12 cellular contexts compared by ENCODE assay signal in genomic region chr11:65401803-65402248, GRCh38. TPM values are rescaled to one million over a fixed set of nuclear protein-coding genes. Genes with fewer than 3 reads are reported as not detected.
"Had no signal": no experiment of that assay in that cellular context is flagged by ENCODE, and none has a peak within 500 bp of the region (broad histone marks: within the 10 kb centered on the region; RNA-seq: fewer than 3 reads in every experiment).

No MANE protein-coding gene starts in this region.

- H3K4me1 ChIP-seq: tibial artery had no signal

- H3K36me3 Mint-ChIP-seq: activated naive CD8-positive, alpha-beta T cell had no signal

- H3K27ac ChIP-seq: left lung, tibial artery had no signal

- H3K27me3 Mint-ChIP-seq: activated naive CD8-positive, alpha-beta T cell had no signal

- H3K9me3 ChIP-seq: left lung, tibial artery had no signal

- ATAC-seq: left lung had no signal

- DNase-seq: activated CD4-positive, alpha-beta T cell treated with anti-CD3 and anti-CD28 coated beads for 48 hours; activated CD8-positive, alpha-beta memory T cell treated with anti-CD3 and anti-CD28 coated beads for 24 hours; amygdala; foreskin melanocyte; islet precursor cell; left lung; retina; stimulated activated CD4-positive, alpha-beta T cell treated with anti-CD3 and anti-CD28 coated beads, Interleukin-4, amount 100 ng/mL, for 4 hours; tibial artery had no signal

- H3K4me3 Mint-ChIP-seq: activated naive CD8-positive, alpha-beta T cell; T-helper 1 cell treated with Interleukin-12 subunit alpha and Interleukin-12 subunit beta and Interleukin-4 antibody, amounts not matched to agents 30 μg/mL and 1 μg/mL, for 36 hours had no signal

- H3K4me3 ChIP-seq: left lung, tibial artery had no signal

- H3K27me3 ChIP-seq: left lung, tibial artery had no signal

- H3K9me3 Mint-ChIP-seq: T-helper 1 cell treated with Interleukin-12 subunit alpha and Interleukin-12 subunit beta and Interleukin-4 antibody, amounts not matched to agents 30 μg/mL and 1 μg/mL, for 36 hours had no signal

- H3K27ac Mint-ChIP-seq: activated naive CD8-positive, alpha-beta T cell; T-helper 1 cell treated with Interleukin-12 subunit alpha and Interleukin-12 subunit beta and Interleukin-4 antibody, amounts not matched to agents 30 μg/mL and 1 μg/mL, for 36 hours had no signal

RNA-seq across cellular contexts. Expression of gene TIGD3, which starts 47.3 kb away (rescaled TPM):
- total RNA-seq: skeletal muscle tissue had no signal
